9 cellular contexts compared by ENCODE assay signal in the genomic region with DNA sequence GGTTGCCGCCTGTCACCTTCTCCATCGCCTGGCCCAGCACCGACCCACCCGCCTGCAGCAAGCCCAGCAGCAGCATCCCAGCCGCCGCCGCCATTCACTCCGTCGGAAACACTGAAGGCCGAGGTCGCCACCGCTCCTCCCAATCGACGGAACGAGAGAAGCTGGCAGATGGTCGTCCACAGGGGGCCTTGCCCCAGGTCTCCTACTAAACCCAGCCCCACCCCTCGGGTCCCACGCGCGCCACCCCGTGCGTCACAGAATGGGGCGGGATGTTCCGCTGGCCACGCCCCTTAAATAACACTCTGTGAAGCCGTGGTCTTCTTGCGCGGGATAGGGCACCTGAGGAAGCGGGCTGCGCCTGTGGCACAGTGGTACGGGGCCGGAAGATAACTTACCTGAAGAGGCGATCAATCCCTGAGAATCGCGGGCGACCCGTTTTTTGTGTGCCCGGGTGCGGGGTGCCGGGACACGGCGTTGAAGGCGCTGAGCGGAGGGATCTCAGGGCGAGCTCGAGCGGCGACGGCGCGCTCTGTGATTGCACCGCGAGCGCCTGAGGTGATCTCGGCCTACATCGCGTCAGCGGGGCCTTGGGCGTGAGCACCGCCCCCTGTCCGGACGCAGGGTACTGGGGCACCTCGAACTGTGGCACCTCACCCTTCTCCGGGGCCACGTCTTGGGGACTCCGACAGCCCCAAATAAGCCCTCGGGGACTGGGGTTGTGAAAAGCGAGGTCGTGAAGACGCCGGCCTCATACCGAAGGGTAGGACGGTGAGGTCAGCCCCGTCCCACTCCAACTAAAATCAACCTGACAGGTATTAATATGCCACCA. TPM values are rescaled to one million over a fixed set of nuclear protein-coding genes. Genes with fewer than 3 reads are reported as not detected.
A peak's percentile ranks its signal among the peaks of the same experiment; 100 is the strongest.
DNase-seq lines count a peak whose midpoint lies in the region; ATAC-seq, FAIRE-seq and TF ChIP-seq lines count a peak whose summit lies in the region.
"Had no signal": no experiment of that assay in that cellular context is flagged by ENCODE, and none has a peak within 500 bp of the region (broad histone marks: within the 10 kb centered on the region; RNA-seq: fewer than 3 reads in every experiment).

A gene (minus strand): TSS at position 207 of the 829 bp plus-strand sequence. CDS start 113 bp downstream, at position 94.

- ATAC-seq in HG03439 (IDR thresholded peaks at IDR 0.05; ENCODE audit: unreplicated experiment) = peak; percentile 86

- H3K4me1 ChIP-seq in keratinocyte (ENCODE audit: control insufficient read depth, extremely low read depth, insufficient read depth, low read length) = peaks cover 11% of the 10 kb centered on the region

- peak within 1 kb of the TSS; percentile 89 to 96 (median 89) for H3K4me3 ChIP-seq in keratinocyte (ENCODE audit: control insufficient read depth in 2 of 3, extremely low read depth in 1 of 3, insufficient read depth in 2 of 3, low read depth in 1 of 3, low read length in 3 of 3)

- H4K20me1 ChIP-seq in keratinocyte (ENCODE audit: control insufficient read depth, extremely low read depth, insufficient read depth, low read length) = peaks cover 11% of the 10 kb centered on the region

- no peak for FAIRE-seq in keratinocyte (lab: Jason Lieb, UNC)
- FAIRE-seq: endometrium had no signal

- TF ChIP-seq CTCF in keratinocyte (optimal IDR thresholded peaks at IDR 0.05 in 1 of 3, IDR thresholded peaks at IDR 0.05 in 1 of 3, conservative IDR thresholded peaks at IDR 0.05 in 1 of 3; ENCODE audit: extremely low read depth in 1 of 3, insufficient read depth in 2 of 3, low read length in 3 of 3) = no peak

- H3K9ac ChIP-seq in keratinocyte (ENCODE audit: control insufficient read depth, extremely low read depth, insufficient read depth, low read length) = peak within 1 kb of the TSS; percentile 97

- peak; percentile 96 for DNase-seq in Ammon's horn (ENCODE audit: low spot score)
- DNase-seq in GM19238 (ENCODE audit: insufficient read length, low spot score) = peak; percentile 87
- DNase-seq in NCI-H510A (lab: John Stamatoyannopoulos, UW) = peak; percentile 70
- DNase-seq in activated CD4-positive, alpha-beta T cell treated with anti-CD3 and anti-CD28 coated beads for 1 hour = peak; percentile 88
- DNase-seq in cerebellar nuclear complex (lab: John Stamatoyannopoulos, UW) = peak; percentile 44 to 68
- DNase-seq in keratinocyte (ENCODE audit: low read depth, low spot score) = peak; percentile 63
- peak; percentile 86 to 92 (median 87) for DNase-seq in stimulated activated CD4-positive, alpha-beta T cell treated with anti-CD3 and anti-CD28 coated beads, Interleukin-12 subunit alpha, Interleukin-12 subunit beta, amount 100 ng/mL, for 48 hours (ENCODE audit: low read depth in 2 of 3, low spot score in 1 of 3)

- peaks cover 9% of the 10 kb centered on the region in 2 experiments for H3K36me3 ChIP-seq in keratinocyte (ENCODE audit: control insufficient read depth in 2 of 2, extremely low read depth in 1 of 2, insufficient read depth in 2 of 2, low read length in 2 of 2)

- H3K9me3 ChIP-seq in keratinocyte (ENCODE audit: control insufficient read depth, low read depth, low read length) = no peaks in the 10 kb centered on the region

- no peaks in the 10 kb centered on the region for H3K9me1 ChIP-seq in keratinocyte (ENCODE audit: control insufficient read depth, extremely low read depth, insufficient read depth, low read length)

- H2AFZ ChIP-seq in keratinocyte (ENCODE audit: control insufficient read depth, low read length) = peak within 1 kb of the TSS; percentile 97

- H3K27me3 ChIP-seq in keratinocyte (ENCODE audit: control insufficient read depth, extremely low read depth, insufficient read depth, low read length) = no peaks in the 10 kb centered on the region

- peak within 1 kb of the TSS; percentile 98 for H3K27ac ChIP-seq in keratinocyte (ENCODE audit: control insufficient read depth, insufficient read depth, low read length)

- H3K4me2 ChIP-seq in keratinocyte (ENCODE audit: control insufficient read depth, extremely low read depth, insufficient read depth, low read depth, low read length) = peak within 1 kb of the TSS; percentile 93

- dilution Hi-C loops in keratinocyte (cut with MboI; ENCODE audit: extremely low pct_ligation_motif_present, low sequenced_read_pairs) = no loop called here

- peaks cover 49% of the 10 kb centered on the region for H3K79me2 ChIP-seq in keratinocyte (ENCODE audit: control insufficient read depth, insufficient read depth, low read length)

RNA-seq across cellular contexts. Expression of the gene that starts here (rescaled TPM):
- polyA plus RNA-seq in keratinocyte = 27.3 to 55.1 TPM (median 47.1 TPM) in 3 replicates
- polyA plus RNA-seq in keratinocyte (2011; ENCODE audit: low read depth) = 21.0 TPM
- 29.5 and 41.7 TPM in 2 replicates for polyA plus RNA-seq in keratinocyte (2011; cell fraction: cytosol; rRNA removed)
- polyA plus RNA-seq in keratinocyte (2011; cell fraction: nucleus; rRNA removed) = 59.5 and 69.7 TPM in 2 replicates
- 72.5 and 180 TPM in 2 replicates for polyA plus RNA-seq in keratinocyte (2012; ENCODE audit: low replicate concordance)
- 30.5 to 62.3 TPM (median 34.2 TPM) in 3 replicates for polyA minus RNA-seq in keratinocyte
- polyA minus RNA-seq in keratinocyte (2011; cell fraction: cytosol; rRNA and poly(A)+ RNA removed) = 76.2 TPM
- 60.6 and 97.5 TPM in 2 replicates for polyA minus RNA-seq in keratinocyte (2011; cell fraction: nucleus; rRNA and poly(A)+ RNA removed)

Comparison
In these comparisons a context has a peak if more than half of its experiments do, and no peak if none do; other contexts are left out.
1. Peak in every context shown above with its lines: DNase-seq, ATAC-seq, H3K4me3 ChIP-seq and H3K27ac ChIP-seq.